1 cellular context compared by ENCODE assay signal in genomic region chr11:2928605-2929510, GRCh38.
A peak's percentile ranks its signal among the peaks of the same experiment; 100 is the strongest.
TF ChIP-seq lines count a peak whose summit lies in the region.

PHLDA2 (minus strand) TSS chr11:2929420; CDS start chr11:2929364, 56 bp downstream.

TF ChIP-seq in K562, 482 proteins besides CTCF, POLR2A, EP300 and RAD21 (continued from another document):
- peak; percentile 35; the same call in 1 of the 2 replicates for TF ChIP-seq ZNF143 (CRISPR knock-in tag; IDR thresholded peaks at IDR 0.05)
- no peak for TF ChIP-seq CUX1 (CRISPR knock-in tag; IDR thresholded peaks at IDR 0.05)
- no peak for TF ChIP-seq ZNF124 (CRISPR knock-in tag; IDR thresholded peaks at IDR 0.05)
- no peak for TF ChIP-seq TCF15 (CRISPR knock-in tag; IDR thresholded peaks at IDR 0.05)
- no peak for TF ChIP-seq SNIP1 (IDR thresholded peaks at IDR 0.05; ENCODE audit: low read depth)
- TF ChIP-seq CHD1 (IDR thresholded peaks at IDR 0.05; ENCODE audit: low read length) = peak; percentile 30
- no peak for TF ChIP-seq ELF2 (CRISPR knock-in tag; IDR thresholded peaks at IDR 0.05)
- TF ChIP-seq STAT6 (CRISPR knock-in tag; IDR thresholded peaks at IDR 0.05) = peak; percentile 59; the same call in 1 of the 2 replicates
- peak; percentile 41; the same call in 1 of the 2 replicates for TF ChIP-seq PML (IDR thresholded peaks at IDR 0.05; ENCODE audit: low read length)
- TF ChIP-seq STAG1 (CRISPR knock-in tag; IDR thresholded peaks at IDR 0.05; ENCODE audit: borderline replicate concordance) = no peak; the same call in 1 of the 2 replicates
- no peak for TF ChIP-seq ZNF133 (CRISPR knock-in tag; IDR thresholded peaks at IDR 0.05)
- TF ChIP-seq ZNF347 (CRISPR knock-in tag; IDR thresholded peaks at IDR 0.05; ENCODE audit: low read depth) = no peak
- TF ChIP-seq SAP30 (IDR thresholded peaks at IDR 0.05; ENCODE audit: borderline replicate concordance, insufficient read depth, low read depth, low read length, poor library complexity, severe bottlenecking) = no peak
- TF ChIP-seq KLF10 (CRISPR knock-in tag; IDR thresholded peaks at IDR 0.05) = no peak
- TF ChIP-seq SREBF1 (IDR thresholded peaks at IDR 0.05; ENCODE audit: borderline replicate concordance, low read depth, low read length) = no peak
- TF ChIP-seq HMGN3 (IDR thresholded peaks at IDR 0.05; ENCODE audit: borderline replicate concordance, extremely low read depth, insufficient read length, low read depth, low read length) = peak; percentile 0
